ENCODE assay signal across 17 cellular contexts in the genomic region with DNA sequence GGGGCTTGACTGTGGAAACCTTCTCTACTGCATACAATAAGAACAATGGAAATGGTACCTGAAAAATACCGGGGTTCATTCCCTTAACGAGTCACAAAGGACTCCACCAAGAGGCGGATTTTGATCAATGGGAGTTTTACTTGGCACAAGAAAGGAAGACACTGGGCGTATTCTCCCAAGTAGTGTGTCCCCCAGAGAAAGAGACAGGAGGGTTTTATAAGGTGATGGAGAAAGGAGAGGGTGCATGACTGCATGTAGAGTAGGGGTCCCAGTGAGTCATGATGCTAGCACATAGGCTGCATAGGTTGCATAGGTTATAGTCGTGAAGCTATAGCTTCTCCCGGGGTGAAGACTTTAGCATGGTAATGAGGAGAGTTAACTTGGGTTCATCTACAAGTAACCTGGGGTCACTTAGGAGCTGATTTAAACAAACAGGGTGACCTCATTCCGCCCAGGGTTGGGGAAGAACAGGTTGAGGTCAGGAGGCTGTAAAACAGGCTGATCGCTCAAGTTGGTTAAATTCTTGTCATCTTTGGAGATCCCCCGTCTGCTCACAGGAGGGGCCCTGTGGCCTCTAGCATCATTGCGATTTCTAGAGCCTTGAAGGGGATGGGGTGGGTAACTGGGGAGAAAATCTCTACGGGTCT. TPM values are rescaled to one million over a fixed set of nuclear protein-coding genes. Genes with fewer than 3 reads are reported as not detected.
"Had no signal": no experiment of that assay in that cellular context is flagged by ENCODE, and none has a peak within 500 bp of the region (broad histone marks: within the 10 kb centered on the region; RNA-seq: fewer than 3 reads in every experiment).

No MANE protein-coding gene starts in this region.

- H3K27me3 ChIP-seq: gastroesophageal sphincter, uterus had no signal

- H3K27ac Mint-ChIP-seq: activated CD4-positive, alpha-beta memory T cell treated with anti-CD3 and anti-CD28 coated beads for 36 hours; activated naive CD8-positive, alpha-beta T cell treated with anti-CD3 and anti-CD28 coated beads, Interleukin-2, amount 50 U/mL, for 24 hours; effector memory CD8-positive, alpha-beta T cell; naive B cell; stimulated activated naive CD8-positive, alpha-beta T cell treated with anti-CD3 and anti-CD28 coated beads, Interleukin-15, amount 100 ng/mL, for 72 hours had no signal

- ATAC-seq: activated naive CD8-positive, alpha-beta T cell treated with anti-CD3 and anti-CD28 coated beads, Interleukin-2, amount 50 U/mL, for 24 hours; effector memory CD8-positive, alpha-beta T cell; stimulated activated naive CD8-positive, alpha-beta T cell treated with anti-CD3 and anti-CD28 coated beads, Interleukin-15, amount 100 ng/mL, for 72 hours had no signal

- H3K36me3 ChIP-seq: lower lobe of right lung, prostate gland, thoracic aorta, uterus had no signal

- H3K4me1 ChIP-seq: lower lobe of right lung, prostate gland, uterus had no signal

- H3K9me3 Mint-ChIP-seq: activated CD4-positive, alpha-beta memory T cell treated with anti-CD3 and anti-CD28 coated beads for 36 hours; activated naive CD8-positive, alpha-beta T cell treated with anti-CD3 and anti-CD28 coated beads, Interleukin-2, amount 50 U/mL, for 24 hours; central memory CD8-positive, alpha-beta T cell; effector memory CD8-positive, alpha-beta T cell; stimulated activated naive CD8-positive, alpha-beta T cell treated with anti-CD3 and anti-CD28 coated beads, Interleukin-15, amount 100 ng/mL, for 72 hours had no signal

- H3K4me3 Mint-ChIP-seq: activated CD4-positive, alpha-beta memory T cell treated with anti-CD3 and anti-CD28 coated beads for 36 hours; activated naive CD8-positive, alpha-beta T cell treated with anti-CD3 and anti-CD28 coated beads, Interleukin-2, amount 50 U/mL, for 24 hours; central memory CD8-positive, alpha-beta T cell; effector memory CD8-positive, alpha-beta T cell had no signal

- H3K27ac ChIP-seq: epithelial cell of prostate, lower lobe of right lung had no signal

- H3K4me1 Mint-ChIP-seq: activated naive CD8-positive, alpha-beta T cell treated with anti-CD3 and anti-CD28 coated beads, Interleukin-2, amount 50 U/mL, for 24 hours; central memory CD8-positive, alpha-beta T cell; stimulated activated naive CD8-positive, alpha-beta T cell treated with anti-CD3 and anti-CD28 coated beads, Interleukin-15, amount 100 ng/mL, for 72 hours had no signal

- H3K36me3 Mint-ChIP-seq: activated CD4-positive, alpha-beta memory T cell treated with anti-CD3 and anti-CD28 coated beads for 36 hours; naive B cell had no signal

- DNase-seq: activated CD4-positive, alpha-beta memory T cell treated with anti-CD3 and anti-CD28 coated beads for 36 hours; activated CD8-positive, alpha-beta memory T cell treated with anti-CD3 and anti-CD28 coated beads, Interleukin-2, amount 50 U/mL, for 4 hours; activated naive CD4-positive, alpha-beta T cell treated with Interleukin-2 at 50 U/mL for 16 hours; activated naive CD8-positive, alpha-beta T cell treated with anti-CD3 and anti-CD28 coated beads, Interleukin-2, amount 50 U/mL, for 24 hours; effector memory CD8-positive, alpha-beta T cell; lower lobe of right lung; naive B cell; stimulated activated CD4-positive, alpha-beta T cell treated with anti-CD3 and anti-CD28 coated beads, Interleukin-4, amount 100 ng/mL, for 1 hour; stimulated activated CD8-positive, alpha-beta memory T cell treated with anti-CD3 and anti-CD28 coated beads, Interleukin-4, amount 100 ng/mL, for 48 hours; stimulated activated naive CD8-positive, alpha-beta T cell treated with anti-CD3 and anti-CD28 coated beads, Interleukin-15, amount 100 ng/mL, for 72 hours; T-helper 9 cell; uterus had no signal

- H3K9me3 ChIP-seq: gastroesophageal sphincter, lower lobe of right lung, prostate gland, thoracic aorta, uterus had no signal

RNA-seq across cellular contexts. Expression of a gene that starts 1.5 kb away (rescaled TPM):
- total RNA-seq: activated CD4-positive, alpha-beta memory T cell treated with anti-CD3 and anti-CD28 coated beads for 36 hours had no signal
